In the genomic region with DNA sequence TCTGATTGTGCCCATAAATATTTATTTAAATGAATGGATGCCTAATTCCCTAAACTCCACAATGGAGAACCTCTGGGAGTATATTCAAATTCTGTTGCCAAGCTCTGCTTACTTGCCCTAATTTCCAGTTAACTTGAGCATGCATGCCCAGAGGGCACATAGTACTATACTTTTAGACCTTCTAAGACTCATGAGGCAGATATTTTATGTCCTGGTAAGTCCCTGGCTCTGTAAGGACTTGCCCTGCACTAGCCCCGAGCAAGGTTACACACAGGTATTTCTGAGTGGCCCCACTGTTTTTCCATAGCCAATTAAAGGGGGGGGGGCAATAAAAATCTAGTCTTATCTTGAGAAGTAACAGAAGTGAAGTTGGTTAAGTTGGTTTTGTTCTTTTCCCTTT, we compare ENCODE assay signal across 18 cellular contexts. TPM values are rescaled to one million over a fixed set of nuclear protein-coding genes. Genes with fewer than 3 reads are reported as not detected.
DNase-seq lines count a peak whose midpoint lies in the region; TF ChIP-seq lines count a peak whose summit lies in the region.
"Had no signal": no experiment of that assay in that cellular context is flagged by ENCODE, and none has a peak within 500 bp of the region (broad histone marks: within the 10 kb centered on the region; RNA-seq: fewer than 3 reads in every experiment).

No MANE protein-coding gene starts in this region.

- H3K79me2 ChIP-seq in trophoblast cell (ENCODE audit: control insufficient read depth, insufficient read depth, low read length, poor library complexity) = no peaks in the 10 kb centered on the region
- H3K79me2 ChIP-seq in MM.1S (ENCODE audit: low read length) = no peaks in the 10 kb centered on the region

- DNase-seq in MG63 (peak; percentile 17), T1000 (lab: John Stamatoyannopoulos, UW) (peak; percentile 1), fibroblast of gingiva (ENCODE audit: low read depth) (peak; percentile 12), trophoblast cell (peak; percentile 43 to 72), MM.1S (no peak), GM10248 (ENCODE audit: extremely low spot score) (no peak), DMS53 treated with DMSO at 0.1 percent for 48 hours (lab: John Stamatoyannopoulos, UW; ENCODE audit: unreplicated experiment) (no peak)
- DNase-seq in stimulated activated CD4-positive, alpha-beta T cell treated with anti-CD3 and anti-CD28 coated beads, Interleukin-12 subunit alpha, Interleukin-12 subunit beta, amount 100 ng/mL, for 4 hours = no peak
- DNase-seq: CD4-positive, alpha-beta T cell; IMR-90; NCI-H1105 treated with DMSO at 0.1 percent for 48 hours; NCI-H1694; NCI-H2081 treated with DMSO at 0.1 percent for 48 hours; NCI-H510A; NCI-H774; SJCRH30 had no signal

- H4K8ac ChIP-seq in trophoblast cell (ENCODE audit: low read depth, low read length) = no peak overlapping the region

- H3K23ac ChIP-seq in trophoblast cell (ENCODE audit: low read length) = no peak overlapping the region

- no peak overlapping the region for H2BK12ac ChIP-seq in trophoblast cell (ENCODE audit: low read length)

- no peak overlapping the region for H3K18ac ChIP-seq in trophoblast cell (ENCODE audit: low read length)

- H3K4me2 ChIP-seq in trophoblast cell (ENCODE audit: low read length) (no peak overlapping the region), MM.1S (ENCODE audit: low read depth, low read length) (no peak overlapping the region)
- H3K4me2 ChIP-seq: A549, PC-9 had no signal

- H4K91ac ChIP-seq in trophoblast cell (ENCODE audit: low read depth, low read length) = no peak overlapping the region

- CTCF ChIA-PET in GM10248 (lab: Yijun Ruan, JAX) = no interaction called here

- no peak overlapping the region for H2AK5ac ChIP-seq in trophoblast cell (ENCODE audit: low read length)

- H3K4ac ChIP-seq in trophoblast cell (ENCODE audit: low read depth, low read length) = no peak overlapping the region

- H4K20me1 ChIP-seq in MM.1S (ENCODE audit: insufficient read depth, low read length) = no peaks in the 10 kb centered on the region

- H3K9me3 ChIP-seq in MG63 = no peaks in the 10 kb centered on the region
- no peaks in the 10 kb centered on the region for H3K9me3 ChIP-seq in trophoblast cell (ENCODE audit: insufficient read depth, low read depth, low read length)
- H3K9me3 ChIP-seq in MM.1S (replicated peaks; ENCODE audit: insufficient read depth, low read length) = no peaks in the 10 kb centered on the region
- H3K9me3 ChIP-seq: A549, SJCRH30 had no signal

- no peaks in the 10 kb centered on the region for H3K9me2 ChIP-seq in MM.1S (replicated peaks; ENCODE audit: insufficient read depth, low read length)

- H2BK120ac ChIP-seq in trophoblast cell (ENCODE audit: insufficient read depth, low read length, poor library complexity) = no peak overlapping the region

- H3K4me3 ChIP-seq in MG63 (no peak overlapping the region), trophoblast cell (ENCODE audit: low read depth, low read length) (no peak overlapping the region), MM.1S (ENCODE audit: low read length) (no peak overlapping the region)
- H3K4me3 ChIP-seq: A549, PC-9, SJCRH30 had no signal

- H2BK5ac ChIP-seq in trophoblast cell (ENCODE audit: low read depth, low read length, poor library complexity) = no peak overlapping the region

- no peak overlapping the region for H4K12ac ChIP-seq in trophoblast cell (ENCODE audit: low read depth, low read length)

- no peak overlapping the region for H3K9ac ChIP-seq in trophoblast cell (ENCODE audit: low read length)
- no peak overlapping the region for H3K9ac ChIP-seq in MM.1S (ENCODE audit: low read length)

- H3K27me3 ChIP-seq in MG63 = no peaks in the 10 kb centered on the region
- H3K27me3 ChIP-seq in trophoblast cell (ENCODE audit: insufficient read depth, low read length) = no peaks in the 10 kb centered on the region
- H3K27me3 ChIP-seq in MM.1S (replicated peaks; ENCODE audit: insufficient read depth, low read length) = no peaks in the 10 kb centered on the region
- H3K27me3 ChIP-seq: SJCRH30 had no signal

- H3K27ac ChIP-seq in trophoblast cell (ENCODE audit: low read depth, low read length) = no peak overlapping the region
- no peak overlapping the region for H3K27ac ChIP-seq in MM.1S (ENCODE audit: low read length)
- H3K27ac ChIP-seq: A549, PC-9, SJCRH30 had no signal

- H3K36me3 ChIP-seq in MG63 = no peaks in the 10 kb centered on the region
- H3K36me3 ChIP-seq in trophoblast cell (ENCODE audit: control insufficient read depth in 1 of 2, insufficient read depth in 2 of 2, low read length in 2 of 2) = no peaks in the 10 kb centered on the region
- H3K36me3 ChIP-seq in MM.1S (replicated peaks; ENCODE audit: insufficient read depth, low read length) = no peaks in the 10 kb centered on the region
- H3K36me3 ChIP-seq: SJCRH30 had no signal

- H3K14ac ChIP-seq in trophoblast cell (ENCODE audit: low read length) = no peak overlapping the region

- H3K4me1 ChIP-seq in trophoblast cell (ENCODE audit: control insufficient read depth in 1 of 2, insufficient read depth in 2 of 2, low read length in 2 of 2) (peaks cover 2 to 12% of the 10 kb centered on the region in 2 experiments), MM.1S (ENCODE audit: low read length) (no peaks in the 10 kb centered on the region)
- H3K4me1 ChIP-seq: SJCRH30 had no signal

- peaks cover 2% of the 10 kb centered on the region for H3K79me1 ChIP-seq in trophoblast cell (ENCODE audit: low read length)

- TF ChIP-seq CTCF in MM.1S (IDR thresholded peaks at IDR 0.05; ENCODE audit: low read length) = no peak
- TF ChIP-seq CTCF in GM10248 (IDR thresholded peaks at IDR 0.05; ENCODE audit: control extremely low read depth, extremely low read depth, low read depth, missing control alignments) = no peak

- H2AFZ ChIP-seq in trophoblast cell (ENCODE audit: insufficient read depth, low read length, poor library complexity) = no peak overlapping the region
- H2AFZ ChIP-seq in MM.1S (ENCODE audit: low read length) = no peak overlapping the region
- H2AFZ ChIP-seq: PC-9 had no signal

- no peaks in the 10 kb centered on the region for H3F3A ChIP-seq in MM.1S (ENCODE audit: insufficient read depth, low read length)

- no CpG with 5 or more reads among the region's 1 CpG for WGBS in trophoblast cell (ENCODE audit: extremely low coverage, insufficient coverage, insufficient read length)

- POLR2A ChIA-PET in GM10248 (lab: Yijun Ruan, JAX) = no interaction called here

RNA-seq across cellular contexts. Expression of gene CAPRIN1, which starts 21.1 kb away (rescaled TPM):
- 199 and 235 TPM in 2 replicates for total RNA-seq in MG63 (2014; rRNA removed; shearing (Covaris generic); ENCODE audit: low replicate concordance)
- 229 and 231 TPM in 2 replicates for polyA plus RNA-seq in trophoblast cell (2013)

Comparison
In these comparisons a context has a peak if more than half of its experiments do, and no peak if none do; other contexts are left out.
1. DNase-seq: peak in MG63 (single experiment), T1000 (single experiment), fibroblast of gingiva (single experiment) and trophoblast cell (2 of 2); none in stimulated activated CD4-positive, alpha-beta T cell treated with anti-CD3 and anti-CD28 coated beads, Interleukin-12 subunit alpha, Interleukin-12 subunit beta, amount 100 ng/mL, for 4 hours (single experiment), MM.1S (single experiment), GM10248 (single experiment) and DMS53 treated with DMSO at 0.1 percent for 48 hours (single experiment).